Comparison of ENCODE assay signal across 25 cellular contexts in genomic region chr13:32878172-32878571, GRCh38.
DNase-seq lines count a peak whose midpoint lies in the region; ATAC-seq, FAIRE-seq and TF ChIP-seq lines count a peak whose summit lies in the region.
"Had no signal": no experiment of that assay in that cellular context is flagged by ENCODE, and none has a peak within 500 bp of the region (broad histone marks: within the 10 kb centered on the region; RNA-seq: fewer than 3 reads in every experiment).

No MANE protein-coding gene starts in this region.

- H3K9me1 ChIP-seq in K562 (ENCODE audit: control insufficient read depth, insufficient read depth, low read length) = no peaks in the 10 kb centered on the region

- in situ Hi-C loops in K562 (cut with MboI) = no loop called here

- no peaks in the 10 kb centered on the region for H3K79me1 ChIP-seq in mesenchymal stem cell (replicated peaks; ENCODE audit: low read length, poor library complexity, severe bottlenecking)

- POLR2A ChIA-PET in K562 (lab: Yijun Ruan, JAX) = no interaction called here

- FAIRE-seq in K562 (lab: Jason Lieb, UNC) = no peak
- FAIRE-seq: GM12878, pancreas had no signal

- H3K27ac Mint-ChIP-seq in activated naive CD8-positive, alpha-beta T cell treated with anti-CD3 and anti-CD28 coated beads for 36 hours = no peak overlapping the region
- H3K27ac Mint-ChIP-seq: activated T-helper 1 cell treated with anti-CD3 and anti-CD28 coated beads, Interleukin-12 subunit alpha, Interleukin-12 subunit beta, Interleukin-2, Interleukin-4 antibody, amounts not matched to agents 30 ng/mL and 10 ng/mL and 1 ng/mL, durations not matched to agents 14 hours and 24 hours and 36 hours; B cell; IgD-negative memory B cell; immature natural killer cell; natural killer cell; T-helper 2 cell treated with Interferon-gamma antibody and Interleukin-4, amounts not matched to agents 5 μg/mL and 100 μg/mL, for 36 hours had no signal

- no peak overlapping the region for H3K4ac ChIP-seq in mesenchymal stem cell (ENCODE audit: low read depth in 1 of 2, low read length in 2 of 2)

- H4K20me1 ChIP-seq in K562 (replicated peaks; ENCODE audit: control insufficient read depth, insufficient read depth, low read length) = no peaks in the 10 kb centered on the region

- CTCF ChIA-PET in K562 (lab: Yijun Ruan, JAX; ENCODE audit: low intra/inter-chr PET ratio) = no interaction called here

- no peak for TF ChIP-seq POLR2A in K562 (conservative IDR thresholded peaks at IDR 0.05)
- TF ChIP-seq POLR2A in spleen (IDR thresholded peaks at IDR 0.05) = no peak

- H3K27me3 Mint-ChIP-seq in activated naive CD8-positive, alpha-beta T cell treated with anti-CD3 and anti-CD28 coated beads for 36 hours = no peaks in the 10 kb centered on the region
- H3K27me3 Mint-ChIP-seq: B cell, IgD-negative memory B cell had no signal

- TF ChIP-seq RAD21 in K562 (CRISPR knock-in tag; conservative IDR thresholded peaks at IDR 0.05 in 1 of 2, IDR thresholded peaks at IDR 0.05 in 1 of 2) = no peak

- no peak overlapping the region for H3K14ac ChIP-seq in mesenchymal stem cell (ENCODE audit: low read length in 2 of 2)

- H3K27ac ChIP-seq in K562 (ENCODE audit: extremely low read depth, low read depth, low read length) (no peak overlapping the region), mesenchymal stem cell (ENCODE audit: low read length, poor library complexity, severe bottlenecking) (no peak overlapping the region), spleen (no peak overlapping the region)
- H3K27ac ChIP-seq: heart left ventricle, pancreas, SJSA1, upper lobe of right lung had no signal

- H2BK12ac ChIP-seq in mesenchymal stem cell (ENCODE audit: low read length in 2 of 2) = no peak overlapping the region

- peaks cover 2% of the 10 kb centered on the region for H3K4me1 Mint-ChIP-seq in activated naive CD8-positive, alpha-beta T cell treated with anti-CD3 and anti-CD28 coated beads for 36 hours
- H3K4me1 Mint-ChIP-seq: B cell, IgD-negative memory B cell, immature natural killer cell, natural killer cell had no signal

- no peak overlapping the region for H3K18ac ChIP-seq in mesenchymal stem cell (ENCODE audit: low read depth in 1 of 2, low read length in 2 of 2)

- no TSS peak for BruUV-seq in K562 (replicated peaks; lab: Mats Ljungman, UMichigan)

- no peaks in the 10 kb centered on the region for H3K36me3 Mint-ChIP-seq in activated naive CD8-positive, alpha-beta T cell treated with anti-CD3 and anti-CD28 coated beads for 36 hours
- H3K36me3 Mint-ChIP-seq: IgD-negative memory B cell, immature natural killer cell, natural killer cell had no signal

- intact Hi-C loops in K562 (cut with micrococcal nuclease) = no loop called here
- intact Hi-C loops in spleen (cut with DNase I; ENCODE audit: low total_unique reads) = no loop called here

- no peak overlapping the region for H3K23ac ChIP-seq in mesenchymal stem cell (ENCODE audit: low read length in 2 of 2)

- no peak overlapping the region for H2AFZ ChIP-seq in K562 (ENCODE audit: low read depth, low read length)
- no peak overlapping the region for H2AFZ ChIP-seq in mesenchymal stem cell (ENCODE audit: low read depth, low read length)

- peak; percentile 30 for DNase-seq in Daoy (ENCODE audit: low read depth)
- peak; percentile 80 for DNase-seq in M059J (ENCODE audit: low read depth)
- no peak for DNase-seq in K562 (ENCODE audit: extremely low read depth in 1 of 4, low spot score in 3 of 4)
- peak; percentile 33 for DNase-seq in mesenchymal stem cell
- no peak for DNase-seq in activated naive CD8-positive, alpha-beta T cell treated with anti-CD3 and anti-CD28 coated beads for 36 hours
- no peak for DNase-seq in RPMI8226
- DNase-seq in spleen = no peak
- DNase-seq: activated CD8-positive, alpha-beta memory T cell treated with anti-CD3 and anti-CD28 coated beads for 24 hours; central memory CD4-positive, alpha-beta T cell; effector CD4-positive, alpha-beta T cell; GF-D8; heart left ventricle; immature natural killer cell; natural killer cell; NCI-H2029 treated with DMSO at 0.1 percent for 48 hours; NCI-H510A treated with DMSO at 0.1 percent for 48 hours; pancreas; stimulated activated CD4-positive, alpha-beta T cell treated with anti-CD3 and anti-CD28 coated beads, Interleukin-2, amount 100 ng/mL, for 24 hours; upper lobe of right lung had no signal

- H3K79me2 ChIP-seq in K562 (ENCODE audit: control insufficient read depth, insufficient read depth, low read length) = no peaks in the 10 kb centered on the region

- H3K4me3 Mint-ChIP-seq in activated naive CD8-positive, alpha-beta T cell treated with anti-CD3 and anti-CD28 coated beads for 36 hours = no peak overlapping the region
- H3K4me3 Mint-ChIP-seq: activated T-helper 1 cell treated with anti-CD3 and anti-CD28 coated beads, Interleukin-12 subunit alpha, Interleukin-12 subunit beta, Interleukin-2, Interleukin-4 antibody, amounts not matched to agents 30 ng/mL and 10 ng/mL and 1 ng/mL, durations not matched to agents 14 hours and 24 hours and 36 hours; B cell; IgD-negative memory B cell; immature natural killer cell; natural killer cell; T-helper 2 cell treated with Interferon-gamma antibody and Interleukin-4, amounts not matched to agents 5 μg/mL and 100 μg/mL, for 36 hours had no signal

- H3K9me3 ChIP-seq in K562 (replicated peaks; ENCODE audit: control insufficient read depth, insufficient read depth, low read depth, low read length) = no peaks in the 10 kb centered on the region
- no peaks in the 10 kb centered on the region for H3K9me3 ChIP-seq in mesenchymal stem cell (ENCODE audit: control insufficient read depth, low read length)
- H3K9me3 ChIP-seq in spleen = no peaks in the 10 kb centered on the region
- H3K9me3 ChIP-seq: heart left ventricle, pancreas, SJSA1, upper lobe of right lung had no signal

- H2BK5ac ChIP-seq in mesenchymal stem cell (ENCODE audit: low read depth, low read length, poor library complexity, severe bottlenecking) = no peak overlapping the region

- H3K4me1 ChIP-seq in K562 (replicated peaks in 1 of 2; ENCODE audit: control insufficient read depth in 2 of 2, insufficient read depth in 2 of 2, low read length in 2 of 2) (no peaks in the 10 kb centered on the region), mesenchymal stem cell (ENCODE audit: control insufficient read depth, insufficient read depth, low read depth, low read length) (no peaks in the 10 kb centered on the region), spleen (no peaks in the 10 kb centered on the region)
- H3K4me1 ChIP-seq: pancreas, SJSA1, upper lobe of right lung had no signal

- no peak overlapping the region for H4K8ac ChIP-seq in mesenchymal stem cell (ENCODE audit: low read length)

- H2BK15ac ChIP-seq in mesenchymal stem cell (ENCODE audit: low read depth, poor library complexity, severe bottlenecking) = no peak overlapping the region

- TF ChIP-seq CTCF in K562 (IDR thresholded peaks at IDR 0.05 in 2 of 3, conservative IDR thresholded peaks at IDR 0.05 in 1 of 3; ENCODE audit: insufficient read depth in 2 of 3, low read depth in 1 of 3, low read length in 3 of 3) = no peak
- TF ChIP-seq CTCF in spleen (IDR thresholded peaks at IDR 0.05 in 8 of 11, conservative IDR thresholded peaks at IDR 0.05 in 3 of 11) = no peak

- no peaks in the 10 kb centered on the region for H3K36me3 ChIP-seq in K562 (ENCODE audit: control insufficient read depth, insufficient read depth, low read length)
- no peaks in the 10 kb centered on the region for H3K36me3 ChIP-seq in mesenchymal stem cell (ENCODE audit: control insufficient read depth in 1 of 2, insufficient read depth in 2 of 2, low read depth in 1 of 2, low read length in 2 of 2)
- H3K36me3 ChIP-seq in spleen = no peaks in the 10 kb centered on the region
- H3K36me3 ChIP-seq: heart left ventricle, pancreas, SJSA1, upper lobe of right lung had no signal

- TF ChIP-seq EP300 in K562 (IDR thresholded peaks at IDR 0.05; ENCODE audit: low read length) = no peak

- H3K4me2 ChIP-seq in K562 (ENCODE audit: insufficient read depth, low read length) (no peak overlapping the region), mesenchymal stem cell (ENCODE audit: low read length, poor library complexity, severe bottlenecking) (no peak overlapping the region)

- H2AK5ac ChIP-seq in mesenchymal stem cell (ENCODE audit: low read length, severe bottlenecking) = no peak overlapping the region

- H2BK120ac ChIP-seq in mesenchymal stem cell (ENCODE audit: low read depth, low read length) = no peak overlapping the region

- WGBS in K562 (ENCODE audit: insufficient coverage, low coverage, missing lambda C conversion rate) = 3% methylated on average over 4 of the region's 4 CpGs
- WGBS in mesenchymal stem cell = 93% methylated on average over 3 of the region's 4 CpGs
- 82 to 95% (median 89%) methylated on average over 4 of the region's 4 CpGs for WGBS in spleen, 5 donors

- no peak overlapping the region for H3K4me3 ChIP-seq in K562
- H3K4me3 ChIP-seq in mesenchymal stem cell (ENCODE audit: insufficient read depth in 1 of 2, low read depth in 1 of 2, low read length in 2 of 2) = no peak overlapping the region
- no peak overlapping the region for H3K4me3 ChIP-seq in spleen
- H3K4me3 ChIP-seq: GM12878, heart left ventricle, pancreas, SJSA1, upper lobe of right lung had no signal

- no peaks in the 10 kb centered on the region for H3K9me3 Mint-ChIP-seq in activated naive CD8-positive, alpha-beta T cell treated with anti-CD3 and anti-CD28 coated beads for 36 hours
- H3K9me3 Mint-ChIP-seq: IgD-negative memory B cell; immature natural killer cell; T-helper 2 cell treated with Interferon-gamma antibody and Interleukin-4, amounts not matched to agents 5 μg/mL and 100 μg/mL, for 36 hours had no signal

- H3K9ac ChIP-seq in K562 (ENCODE audit: insufficient read depth in 1 of 2, low read depth in 2 of 2, low read length in 2 of 2) = no peak overlapping the region
- H3K9ac ChIP-seq in mesenchymal stem cell (ENCODE audit: low read length) = no peak overlapping the region

- no peak for ATAC-seq in K562
- ATAC-seq: GM12878, heart left ventricle, natural killer cell, pancreas, upper lobe of right lung had no signal

- no peak overlapping the region for H4K91ac ChIP-seq in mesenchymal stem cell (ENCODE audit: low read length)

- no peaks in the 10 kb centered on the region for H3K27me3 ChIP-seq in K562 (ENCODE audit: control insufficient read depth in 2 of 2, insufficient read depth in 2 of 2, low read length in 2 of 2)
- no peaks in the 10 kb centered on the region for H3K27me3 ChIP-seq in mesenchymal stem cell (ENCODE audit: control insufficient read depth in 1 of 2, insufficient read depth in 1 of 2, low read length in 2 of 2)
- H3K27me3 ChIP-seq in spleen (replicated peaks in 1 of 7) = no peaks in the 10 kb centered on the region
- H3K27me3 ChIP-seq: heart left ventricle, pancreas, SJSA1, upper lobe of right lung had no signal

Comparison
In these comparisons a context has a peak if more than half of its experiments do, and no peak if none do; other contexts are left out.
1. DNase-seq: peak in Daoy (single experiment), M059J (single experiment) and mesenchymal stem cell (single experiment); none in K562 (0 of 4), activated naive CD8-positive, alpha-beta T cell treated with anti-CD3 and anti-CD28 coated beads for 36 hours (single experiment), RPMI8226 (single experiment) and spleen (single experiment).